Comparison of ENCODE assay signal across 10 cellular contexts in genomic region chr17:74325376-74325742, GRCh38. TPM values are rescaled to one million over a fixed set of nuclear protein-coding genes. Genes with fewer than 3 reads are reported as not detected.
A peak's percentile ranks its signal among the peaks of the same experiment; 100 is the strongest.
DNase-seq lines count a peak whose midpoint lies in the region; ATAC-seq, FAIRE-seq and TF ChIP-seq lines count a peak whose summit lies in the region.
"Had no signal": no experiment of that assay in that cellular context is flagged by ENCODE, and none has a peak within 500 bp of the region (broad histone marks: within the 10 kb centered on the region; RNA-seq: fewer than 3 reads in every experiment).

No MANE protein-coding gene starts in this region.

- POLR2A ChIA-PET in H1 (lab: Charles Lee; ENCODE audit: partially characterized antibody) = no interaction called here

- H4K5ac ChIP-seq in H1 (ENCODE audit: insufficient read length, low read depth, low read length) = no peak overlapping the region

- H3K18ac ChIP-seq in H1 (ENCODE audit: extremely low read depth, low read length) = no peak overlapping the region; the same call in none of the 2 replicates

- H3K9me3 Mint-ChIP-seq in natural killer cell treated with Interleukin-12 subunit alpha and Interleukin-12 subunit beta and Interleukin-15 and Interleukin-18, amount 100 ng/mL, for 72 hours = no peaks in the 10 kb centered on the region

- no peak overlapping the region for H3K14ac ChIP-seq in H1 (ENCODE audit: insufficient read length)

- H3K9ac ChIP-seq in H1 (replicated peaks in 1 of 4; ENCODE audit: extremely low read depth in 1 of 4, low read depth in 3 of 4, low read length in 3 of 4) = no peak overlapping the region

- H3K56ac ChIP-seq in H1 (replicated peaks; ENCODE audit: insufficient read length, low read depth, low read length) = no peak overlapping the region

- H3K27ac ChIP-seq in H1 (ENCODE audit: low read depth, low read length) (no peak overlapping the region), vagina (no peak overlapping the region)
- H3K27ac ChIP-seq: adrenal gland had no signal

- no peak overlapping the region for H2BK120ac ChIP-seq in H1 (replicated peaks; ENCODE audit: low read depth, low read length)

- peak overlapping the region in 1 of 2 donors; percentile 50 for H3K27ac Mint-ChIP-seq in natural killer cell treated with Interleukin-12 subunit alpha and Interleukin-12 subunit beta and Interleukin-15 and Interleukin-18, amount 100 ng/mL, for 72 hours

- H3K23ac ChIP-seq in H1 (ENCODE audit: insufficient read length) = no peak overlapping the region

- H2BK15ac ChIP-seq in H1 (ENCODE audit: low read length) = no peak overlapping the region

- TF ChIP-seq RAD21 in H1 (IDR thresholded peaks at IDR 0.05 in 1 of 2, conservative IDR thresholded peaks at IDR 0.05 in 1 of 2; ENCODE audit: low read depth in 2 of 2, low read length in 2 of 2) = no peak

- no peak overlapping the region for H2BK5ac ChIP-seq in H1 (ENCODE audit: low read depth, low read length)

- H3K36me3 Mint-ChIP-seq in natural killer cell treated with Interleukin-12 subunit alpha and Interleukin-12 subunit beta and Interleukin-15 and Interleukin-18, amount 100 ng/mL, for 72 hours = no peaks in the 10 kb centered on the region

- no peak for TF ChIP-seq POLR2A in H1 (IDR thresholded peaks at IDR 0.05; ENCODE audit: control extremely low read depth in 1 of 2, low read depth in 2 of 2, low read length in 2 of 2)
- TF ChIP-seq POLR2A in vagina (IDR thresholded peaks at IDR 0.05) = no peak

- peak overlapping the region; percentile 61 to 98 for H3K4me2 ChIP-seq in H1 (ENCODE audit: insufficient read depth in 1 of 2, low read depth in 2 of 2, low read length in 2 of 2)

- FAIRE-seq in H1 (lab: Jason Lieb, UNC) = no peak

- H4K8ac ChIP-seq in H1 (ENCODE audit: extremely low read depth, insufficient read depth, low read length) = no peak overlapping the region

- H3K4me3 ChIP-seq in H1 (ENCODE audit: extremely low read depth in 1 of 4, insufficient read depth in 2 of 4, low read depth in 3 of 4, low read length in 4 of 4) (peak overlapping the region; percentile 20 to 61 (median 38); a peak in 5 of 8 replicates), vagina (peak overlapping the region; percentile 28 to 52)

- H3K4me3 Mint-ChIP-seq in natural killer cell treated with Interleukin-12 subunit alpha and Interleukin-12 subunit beta and Interleukin-15 and Interleukin-18, amount 100 ng/mL, for 72 hours = peak overlapping the region; percentile 32

- peaks cover 19 to 23% of the 10 kb centered on the region in 2 donors for H3K4me1 Mint-ChIP-seq in natural killer cell treated with Interleukin-12 subunit alpha and Interleukin-12 subunit beta and Interleukin-15 and Interleukin-18, amount 100 ng/mL, for 72 hours (ENCODE audit: low read depth in 2 of 2)

- CTCF ChIA-PET in H1 (lab: Charles Lee; ENCODE audit: partially characterized antibody) = interaction anchor here (0.6 to 0.9 kb wide), 2 partner anchors 24 to 26 kb away, joined by 3 read pairs; no protein-coding TSS in a partner anchor

- H3K36me3 ChIP-seq in H1 (ENCODE audit: control insufficient read depth in 2 of 4, insufficient read depth in 4 of 4, low read length in 3 of 4) (no peaks in the 10 kb centered on the region), vagina (no peaks in the 10 kb centered on the region)
- H3K36me3 ChIP-seq: adrenal gland had no signal

- DNase-seq in Right ventricle myocardium superior (no peak), cardiac septum (ENCODE audit: low spot score) (no peak), H1 (ENCODE audit: low read depth in 1 of 2, low spot score in 2 of 2) (no peak), vagina (ENCODE audit: extremely low spot score in 2 of 2) (no peak), glomerular visceral epithelial cell (ENCODE audit: extremely low spot score) (no peak), NCI-H1417 (lab: John Stamatoyannopoulos, UW) (no peak)
- DNase-seq in natural killer cell treated with Interleukin-12 subunit alpha and Interleukin-12 subunit beta and Interleukin-15 and Interleukin-18, amount 100 ng/mL, for 72 hours (ENCODE audit: low spot score) = no peak
- DNase-seq: AML-193 had no signal

- no peaks in the 10 kb centered on the region for H3K9me3 ChIP-seq in H1 (ENCODE audit: insufficient read depth in 2 of 2, low read depth in 1 of 2, low read length in 1 of 2)
- H3K9me3 ChIP-seq in vagina = no peaks in the 10 kb centered on the region
- H3K9me3 ChIP-seq: adrenal gland had no signal

- peak overlapping the region; percentile 4 for H3K4ac ChIP-seq in H1 (replicated peaks; ENCODE audit: insufficient read length, low read depth, low read length)

- H3K79me1 ChIP-seq in H1 (ENCODE audit: low read depth, low read length) = no peaks in the 10 kb centered on the region

- WGBS in H1 (ENCODE audit: extremely low coverage in 1 of 2, insufficient coverage in 1 of 2, insufficient read length in 1 of 2, insufficient replicate concordance in 2 of 2, low coverage in 1 of 2, low lambda C conversion rate in 2 of 2, missing lambda C conversion rate in 1 of 2), 2 experiments = 57% methylated on average over 11 of the region's 11 CpGs; no CpG with 5 or more reads in 1 of the 2 experiments

- H2BK20ac ChIP-seq in H1 (ENCODE audit: low read length) = no peak overlapping the region; the same call in 1 of the 2 replicates

- H3K4me1 ChIP-seq in H1 (replicated peaks in 1 of 4; ENCODE audit: control insufficient read depth in 3 of 4, insufficient read depth in 4 of 4, low read length in 3 of 4) (peaks cover 6 to 14% (median 12%) of the 10 kb centered on the region in 4 experiments; a peak in 6 of 7 replicates), vagina (peaks cover 20% of the 10 kb centered on the region)

- H3K27me3 Mint-ChIP-seq in natural killer cell treated with Interleukin-12 subunit alpha and Interleukin-12 subunit beta and Interleukin-15 and Interleukin-18, amount 100 ng/mL, for 72 hours = peaks cover 9 to 11% of the 10 kb centered on the region in 2 donors

- H3K27me3 ChIP-seq in H1 (replicated peaks in 1 of 4; ENCODE audit: control insufficient read depth in 3 of 4, extremely low read depth in 1 of 4, insufficient read depth in 3 of 4, low read length in 3 of 4) (peaks cover 3 to 35% (median 27%) of the 10 kb centered on the region in 4 experiments), vagina (no peaks in the 10 kb centered on the region)

- H4K20me1 ChIP-seq in H1 (replicated peaks in 1 of 2; ENCODE audit: control insufficient read depth in 1 of 2, insufficient read depth in 2 of 2, low read length in 2 of 2) = no peaks in the 10 kb centered on the region

- TF ChIP-seq CTCF in H1 (IDR thresholded peaks at IDR 0.05; ENCODE audit: control extremely low read depth in 1 of 3, insufficient read depth in 1 of 3, low read depth in 1 of 3, low read length in 3 of 3) (no peak), vagina (IDR thresholded peaks at IDR 0.05) (no peak)

- H2AFZ ChIP-seq in H1 (ENCODE audit: low read length) = peak overlapping the region; percentile 78

- H2AK5ac ChIP-seq in H1 (ENCODE audit: low read depth, low read length) = no peak overlapping the region

- H2BK12ac ChIP-seq in H1 (ENCODE audit: low read depth, low read length) = no peak overlapping the region

- no peaks in the 10 kb centered on the region for H3K79me2 ChIP-seq in H1 (ENCODE audit: control insufficient read depth in 1 of 2, insufficient read depth in 2 of 2, low read length in 2 of 2)

- intact Hi-C loops in Right ventricle myocardium superior (cut with DNase I) (no loop called here), cardiac septum (cut with DNase I) (no loop called here), vagina (cut with DNase I) (no loop called here)

- ATAC-seq in Right ventricle myocardium superior (ENCODE audit: poor library complexity) = peak; percentile 61
- no peak for ATAC-seq in natural killer cell treated with Interleukin-12 subunit alpha and Interleukin-12 subunit beta and Interleukin-15 and Interleukin-18, amount 100 ng/mL, for 72 hours
- no peak for ATAC-seq in HG02642 (IDR thresholded peaks at IDR 0.05; ENCODE audit: poor library complexity, unreplicated experiment)

- H4K91ac ChIP-seq in H1 (replicated peaks; ENCODE audit: insufficient read length, low read length) = no peak overlapping the region

- TF ChIP-seq EP300 in H1 (IDR thresholded peaks at IDR 0.05; ENCODE audit: borderline replicate concordance in 1 of 2, low read depth in 2 of 2, low read length in 2 of 2) = no peak

- H3K23me2 ChIP-seq in H1 (ENCODE audit: low read depth, low read length) = peaks cover 8% of the 10 kb centered on the region

RNA-seq across cellular contexts. Expression of gene KIF19, which starts 0.7 kb away (rescaled TPM):
- 0.22 TPM for total RNA-seq in Right ventricle myocardium superior
- total RNA-seq in cardiac septum = 0.08 TPM
- total RNA-seq in H1 (2021; fragmentation: NEBNext Ultra II Directional; extraction: Animal tissue kit (Norgen Biotek cat#: 25700)) = 0.36 and 0.52 TPM in 2 replicates
- 0.77 and 1.4 TPM in 2 replicates for polyA plus RNA-seq in H1 (2011; rRNA removed)
- 1.1 TPM for polyA plus RNA-seq in H1 (2011; cell fraction: cytosol; rRNA removed)
- 2.4 TPM for polyA plus RNA-seq in H1 (2011; cell fraction: nucleus; rRNA removed)
- 0.29 to 0.87 TPM (median 0.66 TPM) in 4 replicates for polyA plus RNA-seq in H1 (2012, experiment 1 of 2)
- 0.20 TPM for polyA plus RNA-seq in H1 (2012, experiment 2 of 2)
- 0.18 TPM for polyA plus RNA-seq in H1 (2013, experiment 1 of 2)
- polyA plus RNA-seq in H1 (2013, experiment 2 of 2) = 0.22 TPM
- polyA minus RNA-seq in H1 (2011; rRNA and poly(A)+ RNA removed) = 0.79 and 1.0 TPM in 2 replicates
- 0.73 TPM for polyA minus RNA-seq in H1 (2011; cell fraction: cytosol; rRNA and poly(A)+ RNA removed)
- 1.7 TPM for polyA minus RNA-seq in H1 (2011; cell fraction: nucleus; rRNA and poly(A)+ RNA removed)
- total RNA-seq in natural killer cell treated with Interleukin-12 subunit alpha and Interleukin-12 subunit beta and Interleukin-15 and Interleukin-18, amount 100 ng/mL, for 72 hours = under 1 TPM in 1 of 2 donors, not detected in 1; 0.29 TPM
- total RNA-seq in vagina = 5.6 TPM

RNA-seq across cellular contexts. Expression of gene BTBD17, which starts 36.3 kb away (rescaled TPM):
- not detected for total RNA-seq in Right ventricle myocardium superior
- total RNA-seq in cardiac septum = not detected
- total RNA-seq in H1 (2021; fragmentation: NEBNext Ultra II Directional; extraction: Animal tissue kit (Norgen Biotek cat#: 25700)) = 7.0 and 7.8 TPM in 2 replicates
- 14.8 and 17.0 TPM in 2 replicates for polyA plus RNA-seq in H1 (2011; rRNA removed)
- 12.3 TPM for polyA plus RNA-seq in H1 (2011; cell fraction: cytosol; rRNA removed)
- polyA plus RNA-seq in H1 (2011; cell fraction: nucleus; rRNA removed) = 9.5 TPM
- polyA plus RNA-seq in H1 (2012, experiment 1 of 2) = 4.6 to 11.2 TPM (median 8.7 TPM) in 4 replicates
- polyA plus RNA-seq in H1 (2012, experiment 2 of 2) = 6.9 TPM
- 7.9 TPM for polyA plus RNA-seq in H1 (2013, experiment 1 of 2)
- 8.0 TPM for polyA plus RNA-seq in H1 (2013, experiment 2 of 2)
- 1.8 and 3.4 TPM in 2 replicates for polyA minus RNA-seq in H1 (2011; rRNA and poly(A)+ RNA removed)
- polyA minus RNA-seq in H1 (2011; cell fraction: cytosol; rRNA and poly(A)+ RNA removed) = 8.6 TPM
- polyA minus RNA-seq in H1 (2011; cell fraction: nucleus; rRNA and poly(A)+ RNA removed) = 9.2 TPM
- not detected for total RNA-seq in natural killer cell treated with Interleukin-12 subunit alpha and Interleukin-12 subunit beta and Interleukin-15 and Interleukin-18, amount 100 ng/mL, for 72 hours
- total RNA-seq in vagina = not detected

RNA-seq across cellular contexts. Expression of gene GPR142, which starts 41.9 kb away (rescaled TPM):
- total RNA-seq in Right ventricle myocardium superior = not detected
- total RNA-seq in cardiac septum = 0.16 TPM
- not detected in 2 replicates for total RNA-seq in H1 (2021; fragmentation: NEBNext Ultra II Directional; extraction: Animal tissue kit (Norgen Biotek cat#: 25700))
- polyA plus RNA-seq in H1 (2011; rRNA removed) = 0.05 and 0.11 TPM in 2 replicates
- 0.13 TPM for polyA plus RNA-seq in H1 (2011; cell fraction: cytosol; rRNA removed)
- 0.17 TPM for polyA plus RNA-seq in H1 (2011; cell fraction: nucleus; rRNA removed)
- 0.11 TPM in 1 of 4 replicates, not detected in the others for polyA plus RNA-seq in H1 (2012, experiment 1 of 2)
- not detected for polyA plus RNA-seq in H1 (2012, experiment 2 of 2)
- polyA plus RNA-seq in H1 (2013, experiment 1 of 2) = not detected
- not detected for polyA plus RNA-seq in H1 (2013, experiment 2 of 2)
- polyA minus RNA-seq in H1 (2011; rRNA and poly(A)+ RNA removed) = 0.20 TPM in 1 of 2 replicates, not detected in the other
- not detected for polyA minus RNA-seq in H1 (2011; cell fraction: cytosol; rRNA and poly(A)+ RNA removed)
- not detected for polyA minus RNA-seq in H1 (2011; cell fraction: nucleus; rRNA and poly(A)+ RNA removed)
- not detected for total RNA-seq in natural killer cell treated with Interleukin-12 subunit alpha and Interleukin-12 subunit beta and Interleukin-15 and Interleukin-18, amount 100 ng/mL, for 72 hours
- total RNA-seq in vagina = 0.98 TPM
- total RNA-seq: adrenal gland had no signal

RNA-seq across cellular contexts. Expression of gene DNAI2, which starts 51.3 kb away (rescaled TPM):
- not detected for total RNA-seq in Right ventricle myocardium superior
- total RNA-seq in cardiac septum = not detected
- 0.15 TPM in 1 of 2 replicates, not detected in the other for total RNA-seq in H1 (2021; fragmentation: NEBNext Ultra II Directional; extraction: Animal tissue kit (Norgen Biotek cat#: 25700))
- polyA plus RNA-seq in H1 (2011; rRNA removed) = 0.08 and 0.24 TPM in 2 replicates
- 0.16 TPM for polyA plus RNA-seq in H1 (2011; cell fraction: cytosol; rRNA removed)
- polyA plus RNA-seq in H1 (2011; cell fraction: nucleus; rRNA removed) = 0.40 TPM
- polyA plus RNA-seq in H1 (2012, experiment 1 of 2) = 0.35 to 0.52 TPM in 2 of 4 replicates, not detected in the others
- polyA plus RNA-seq in H1 (2012, experiment 2 of 2) = not detected
- 0.10 TPM for polyA plus RNA-seq in H1 (2013, experiment 1 of 2)
- 0.06 TPM for polyA plus RNA-seq in H1 (2013, experiment 2 of 2)
- polyA minus RNA-seq in H1 (2011; rRNA and poly(A)+ RNA removed) = 0.22 TPM in 1 of 2 replicates, not detected in the other
- not detected for polyA minus RNA-seq in H1 (2011; cell fraction: cytosol; rRNA and poly(A)+ RNA removed)
- polyA minus RNA-seq in H1 (2011; cell fraction: nucleus; rRNA and poly(A)+ RNA removed) = not detected
- total RNA-seq in natural killer cell treated with Interleukin-12 subunit alpha and Interleukin-12 subunit beta and Interleukin-15 and Interleukin-18, amount 100 ng/mL, for 72 hours = not detected
- total RNA-seq in vagina = not detected
